In the genomic region with DNA sequence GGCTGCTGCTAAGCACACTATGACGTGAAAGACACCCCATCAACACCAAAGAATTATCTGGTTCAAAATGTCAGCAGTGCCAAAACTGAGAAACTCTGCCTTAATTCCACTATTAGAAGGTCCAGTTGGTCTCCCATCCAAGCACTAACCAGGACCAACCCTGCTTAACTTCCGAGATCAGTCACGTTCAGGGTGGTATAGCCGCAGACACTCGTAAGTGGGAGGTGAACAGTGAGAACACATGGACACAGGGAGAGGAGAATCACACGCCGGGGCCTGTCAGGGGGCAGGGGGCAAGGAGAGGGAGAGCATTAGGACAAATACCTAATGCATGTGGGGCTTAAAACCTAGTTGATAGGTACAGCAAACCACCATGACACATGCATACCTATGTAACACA, we compare ENCODE assay signal across 9 cellular contexts.
"Had no signal": no experiment of that assay in that cellular context is flagged by ENCODE, and none has a peak within 500 bp of the region (broad histone marks: within the 10 kb centered on the region; RNA-seq: fewer than 3 reads in every experiment).

No MANE protein-coding gene starts in this region.

- H3K9me3 Mint-ChIP-seq: HFFc6 had no signal

- H3K4me3 ChIP-seq: GM23338, HAP-1 had no signal

- H3K27ac ChIP-seq: HL-60 had no signal

- H3K36me3 Mint-ChIP-seq: IgD-negative memory B cell had no signal

- H3K27ac Mint-ChIP-seq: GM23338, HFFc6, IgD-negative memory B cell had no signal

- H3K4me2 ChIP-seq: GM23338 had no signal

- H3K4me1 ChIP-seq: HAP-1 had no signal

- ATAC-seq: GM23338, HCT116, HepG2 had no signal

- H3K4me3 Mint-ChIP-seq: GM23338, HFFc6, IgD-negative memory B cell had no signal

- H2AFZ ChIP-seq: GM23338 had no signal

- H3K4me1 Mint-ChIP-seq: IgD-negative memory B cell had no signal

- DNase-seq: H7, HFFc6, KG1 had no signal

- H3K36me3 ChIP-seq: HAP-1 had no signal

- FAIRE-seq: HepG2 had no signal

- H3K9me3 ChIP-seq: HAP-1 had no signal
